Comparison of ENCODE assay signal across 20 cellular contexts in genomic region chr16:15729152-15729551, GRCh38.
DNase-seq lines count a peak whose midpoint lies in the region; ATAC-seq and TF ChIP-seq lines count a peak whose summit lies in the region.
"Had no signal": no experiment of that assay in that cellular context is flagged by ENCODE, and none has a peak within 500 bp of the region (broad histone marks: within the 10 kb centered on the region; RNA-seq: fewer than 3 reads in every experiment).

No MANE protein-coding gene starts in this region.

- TF ChIP-seq EP300 in esophagus muscularis mucosa (IDR thresholded peaks at IDR 0.05) = no peak

- H3K27me3 ChIP-seq in HCT116 (ENCODE audit: insufficient read depth, low read length) (no peaks in the 10 kb centered on the region), esophagus muscularis mucosa (no peaks in the 10 kb centered on the region), neuronal stem cell (ENCODE audit: control insufficient read depth in 3 of 3, insufficient read depth in 3 of 3, low read depth in 1 of 3, low read length in 3 of 3) (no peaks in the 10 kb centered on the region), stomach smooth muscle (ENCODE audit: control insufficient read depth in 1 of 2, insufficient read depth in 2 of 2, low read length in 2 of 2) (no peaks in the 10 kb centered on the region)
- H3K27me3 ChIP-seq: BLaER1 had no signal

- intact Hi-C loops in HCT116 (cut with micrococcal nuclease) = no loop called here
- intact Hi-C loops in esophagus muscularis mucosa (cut with DNase I) = no loop called here

- no peak overlapping the region for H4K91ac ChIP-seq in neuronal stem cell (ENCODE audit: low read depth, low read length, poor library complexity)

- no peak overlapping the region for H3K4me3 Mint-ChIP-seq in progenitor cell of endocrine pancreas (ENCODE audit: low read depth)
- H3K4me3 Mint-ChIP-seq: CD4-positive, CD25-positive, alpha-beta regulatory T cell; CD8-positive, alpha-beta T cell; GM23338 had no signal

- 75% methylated on average over 7 of the region's 7 CpGs for WGBS in esophagus muscularis mucosa
- WGBS in neuronal stem cell (ENCODE audit: extremely low coverage in 2 of 2, insufficient read length in 2 of 2, insufficient replicate concordance in 1 of 2), 2 donors = no CpG with 5 or more reads among the region's 7 CpGs

- H2AFZ ChIP-seq in HCT116 (ENCODE audit: low read depth, low read length, poor library complexity, severe bottlenecking) (no peak overlapping the region), neuronal stem cell (ENCODE audit: low read length) (no peak overlapping the region)
- H2AFZ ChIP-seq: GM23338 had no signal

- no peak for TF ChIP-seq RAD21 in HCT116 (IDR thresholded peaks at IDR 0.05; ENCODE audit: low read depth)

- no peaks in the 10 kb centered on the region for H3K79me1 ChIP-seq in neuronal stem cell (ENCODE audit: low read depth, low read length)

- no peak overlapping the region for H2AK5ac ChIP-seq in neuronal stem cell (ENCODE audit: low read depth, low read length)

- H3K9me2 ChIP-seq in HCT116 (ENCODE audit: insufficient read depth) = no peaks in the 10 kb centered on the region

- H3K36me3 Mint-ChIP-seq in progenitor cell of endocrine pancreas (ENCODE audit: insufficient read depth) = peaks cover 6% of the 10 kb centered on the region

- H2BK5ac ChIP-seq in neuronal stem cell (ENCODE audit: low read length) = no peak overlapping the region

- no TSS peak for BruUV-seq in HCT116 (replicated peaks; lab: Mats Ljungman, UMichigan)

- no peak for TF ChIP-seq POLR2A in HCT116 (IDR thresholded peaks at IDR 0.05; ENCODE audit: borderline replicate concordance, extremely low read depth, insufficient read depth, insufficient read length)
- TF ChIP-seq POLR2A in esophagus muscularis mucosa (IDR thresholded peaks at IDR 0.05; ENCODE audit: low read depth) = no peak

- POLR2A ChIA-PET in HCT116 (lab: Charles Lee) = no interaction called here

- H3K4me1 ChIP-seq in HCT116 (ENCODE audit: control insufficient read depth in 1 of 2, insufficient read depth in 2 of 2, low read length in 2 of 2) = no peaks in the 10 kb centered on the region
- H3K4me1 ChIP-seq in esophagus muscularis mucosa = peaks cover 0 to 87% (median 68%) of the 10 kb centered on the region in 4 donors
- H3K4me1 ChIP-seq in neuronal stem cell (ENCODE audit: control insufficient read depth in 2 of 2, insufficient read depth in 1 of 2, low read depth in 1 of 2, low read length in 2 of 2) = no peaks in the 10 kb centered on the region
- peaks cover 41% of the 10 kb centered on the region for H3K4me1 ChIP-seq in stomach smooth muscle (ENCODE audit: control insufficient read depth, insufficient read depth, low read length)
- H3K4me1 ChIP-seq: BLaER1, Caco-2, HAP-1 had no signal

- no peak overlapping the region for H3K4me2 ChIP-seq in HCT116 (ENCODE audit: low read length)
- H3K4me2 ChIP-seq in neuronal stem cell (ENCODE audit: insufficient read depth, low read length, poor library complexity, severe bottlenecking) = no peak overlapping the region
- H3K4me2 ChIP-seq: A549, BLaER1, GM23338 had no signal

- peak overlapping the region; percentile 19 for H3K18ac ChIP-seq in neuronal stem cell (ENCODE audit: low read length)

- H3K9ac ChIP-seq in HCT116 (ENCODE audit: low read length) = no peak overlapping the region
- peak overlapping the region; percentile 30 for H3K9ac ChIP-seq in neuronal stem cell (ENCODE audit: low read depth, low read length, poor library complexity)
- H3K9ac ChIP-seq in stomach smooth muscle (ENCODE audit: low read length in 2 of 2) = no peak overlapping the region
- H3K9ac ChIP-seq: BLaER1 had no signal

- H2BK15ac ChIP-seq in neuronal stem cell (ENCODE audit: low read length) = no peak overlapping the region

- H3K23ac ChIP-seq in neuronal stem cell (ENCODE audit: low read depth, low read length, poor library complexity) = peak overlapping the region; percentile 86

- ATAC-seq in HCT116 = no peak
- ATAC-seq: A549; CD8-positive, alpha-beta T cell; GM23338 had no signal

- H3K79me2 ChIP-seq in HCT116 (ENCODE audit: insufficient read depth, low read length) = no peaks in the 10 kb centered on the region

- H3K27ac ChIP-seq in HCT116 (ENCODE audit: low read depth, low read length) (no peak overlapping the region), esophagus muscularis mucosa (replicated peaks in 1 of 4) (peak overlapping the region; percentile 54 to 66 (median 58)), neuronal stem cell (replicated peaks; ENCODE audit: low read length) (no peak overlapping the region), stomach smooth muscle (ENCODE audit: low read length) (peak overlapping the region; percentile 37)
- H3K27ac ChIP-seq: A549, BLaER1, C4-2B had no signal

- peak overlapping the region; percentile 32 for H4K8ac ChIP-seq in neuronal stem cell (ENCODE audit: low read depth, low read length)

- H3K36me3 ChIP-seq in HCT116 (ENCODE audit: control insufficient read depth in 1 of 2, insufficient read depth in 2 of 2, low read length in 2 of 2) (peaks cover 0 to 10% of the 10 kb centered on the region in 2 experiments; a peak in 3 of 4 replicates), esophagus muscularis mucosa (peaks cover 27 to 100% (median 97%) of the 10 kb centered on the region in 4 donors), neuronal stem cell (replicated peaks in 1 of 2; ENCODE audit: control insufficient read depth in 2 of 2, insufficient read depth in 2 of 2, low read length in 2 of 2) (peaks cover 7 to 18% of the 10 kb centered on the region in 2 donors), stomach smooth muscle (ENCODE audit: control insufficient read depth in 2 of 2, insufficient read depth in 2 of 2, low read length in 2 of 2) (peaks cover 71 to 77% of the 10 kb centered on the region in 2 donors)

- RAD21 ChIA-PET in HCT116 (lab: Charles Lee; ENCODE audit: low non-redundant PET in 1 of 2, low total read pairs in 2 of 2, uncharacterized antibody in 2 of 2, unreplicated experiment in 2 of 2) = interaction anchor here in 1 of 2 experiments (0.6 kb wide), 1 partner anchor 22 kb away, joined by 3 read pairs; no protein-coding TSS in a partner anchor

- H3K4me3 ChIP-seq in HCT116 (replicated peaks in 1 of 2; ENCODE audit: low read depth in 1 of 2, low read length in 2 of 2) = no peak overlapping the region
- no peak overlapping the region for H3K4me3 ChIP-seq in esophagus muscularis mucosa
- H3K4me3 ChIP-seq in neuronal stem cell (ENCODE audit: low read length in 2 of 2) = no peak overlapping the region
- H3K4me3 ChIP-seq in stomach smooth muscle (ENCODE audit: low read length in 2 of 2) = no peak overlapping the region
- H3K4me3 ChIP-seq: A549, BLaER1, GM23338, HAP-1 had no signal

- peaks cover 1% of the 10 kb centered on the region for H3K4me1 Mint-ChIP-seq in progenitor cell of endocrine pancreas (ENCODE audit: low read depth)
- H3K4me1 Mint-ChIP-seq: GM23338 had no signal

- no peaks in the 10 kb centered on the region for H3K9me3 Mint-ChIP-seq in progenitor cell of endocrine pancreas (ENCODE audit: low read depth)
- H3K9me3 Mint-ChIP-seq: CD8-positive, alpha-beta T cell; GM23338 had no signal

- no peak for TF ChIP-seq CTCF in HCT116 (IDR thresholded peaks at IDR 0.05 in 2 of 3, conservative IDR thresholded peaks at IDR 0.05 in 1 of 3; ENCODE audit: borderline replicate concordance in 1 of 3, insufficient read depth in 1 of 3, low read depth in 2 of 3, low read length in 2 of 3)
- TF ChIP-seq CTCF in esophagus muscularis mucosa (IDR thresholded peaks at IDR 0.05) = no peak
- TF ChIP-seq CTCF in progenitor cell of endocrine pancreas (IDR thresholded peaks at IDR 0.05; ENCODE audit: unreplicated experiment) = no peak
- no peak for TF ChIP-seq CTCF in GM10266 (IDR thresholded peaks at IDR 0.05; ENCODE audit: control insufficient read depth, insufficient read depth, low read depth, missing control alignments)

- H2BK120ac ChIP-seq in neuronal stem cell (ENCODE audit: low read depth, low read length) = no peak overlapping the region

- DNase-seq in HCT116 (ENCODE audit: low read depth, low spot score) (no peak), esophagus muscularis mucosa (ENCODE audit: extremely low spot score) (no peak), neuronal stem cell (ENCODE audit: low spot score) (no peak), progenitor cell of endocrine pancreas (ENCODE audit: low spot score, unreplicated experiment) (no peak), kidney tubule cell (ENCODE audit: low spot score) (no peak), GM10266 (ENCODE audit: extremely low spot score) (no peak)
- DNase-seq: 8988T; ACHN; AML-193; Caco-2; CD4-positive, CD25-positive, alpha-beta regulatory T cell; CD8-positive, alpha-beta T cell; DMS153; DND-41 had no signal

- CTCF ChIA-PET in HCT116 (lab: Charles Lee) = no interaction called here

- H3K9me3 ChIP-seq in HCT116 (ENCODE audit: control insufficient read depth in 1 of 2, insufficient read depth in 1 of 2, low read depth in 1 of 2, low read length in 2 of 2) (no peaks in the 10 kb centered on the region), esophagus muscularis mucosa (no peaks in the 10 kb centered on the region), neuronal stem cell (replicated peaks in 1 of 2; ENCODE audit: control insufficient read depth in 2 of 2, insufficient read depth in 1 of 2, low read depth in 1 of 2, low read length in 2 of 2) (no peaks in the 10 kb centered on the region), stomach smooth muscle (ENCODE audit: control insufficient read depth in 2 of 2, low read length in 2 of 2) (no peaks in the 10 kb centered on the region)
- H3K9me3 ChIP-seq: A549, BLaER1, Caco-2, HAP-1 had no signal

- no peaks in the 10 kb centered on the region for H4K20me1 ChIP-seq in HCT116 (ENCODE audit: insufficient read depth)
- H4K20me1 ChIP-seq: BLaER1 had no signal

- no peak overlapping the region for H3K14ac ChIP-seq in neuronal stem cell (ENCODE audit: low read length)

- H3K27ac Mint-ChIP-seq in progenitor cell of endocrine pancreas = no peak overlapping the region
- H3K27ac Mint-ChIP-seq: CD4-positive, CD25-positive, alpha-beta regulatory T cell; CD8-positive, alpha-beta T cell; GM23338 had no signal

- H2BK12ac ChIP-seq in neuronal stem cell (ENCODE audit: low read length) = no peak overlapping the region

- no peak overlapping the region for H3K4ac ChIP-seq in neuronal stem cell (ENCODE audit: low read length)

- no peaks in the 10 kb centered on the region for H3K27me3 Mint-ChIP-seq in progenitor cell of endocrine pancreas
- H3K27me3 Mint-ChIP-seq: CD4-positive, CD25-positive, alpha-beta regulatory T cell had no signal

TF ChIP-seq in HCT116, 20 proteins besides CTCF, POLR2A, EP300 and RAD21:
- TF ChIP-seq POLR2AphosphoS5 (IDR thresholded peaks at IDR 0.05; ENCODE audit: low read depth, low read length) = 0 out of 2 replicates have a peak, but pooled peaks have one; percentile 34
- TF ChIP-seq TCF7L2 (IDR thresholded peaks at IDR 0.05; ENCODE audit: borderline replicate concordance, extremely low read depth, insufficient read depth, insufficient read length) = no peak

Comparison
In these comparisons a context has a peak if more than half of its experiments do, and no peak if none do; other contexts are left out.
1. H3K27ac ChIP-seq: peak in esophagus muscularis mucosa (4 of 4) and stomach smooth muscle (single experiment); none in HCT116 (single experiment) and neuronal stem cell (single experiment).